Comparison of ENCODE assay signal across 8 cellular contexts in genomic region chr13:110615322-110616102, GRCh38. TPM values are rescaled to one million over a fixed set of nuclear protein-coding genes. Genes with fewer than 3 reads are reported as not detected.
A peak's percentile ranks its signal among the peaks of the same experiment; 100 is the strongest.
DNase-seq lines count a peak whose midpoint lies in the region; ATAC-seq and FAIRE-seq lines count a peak whose summit lies in the region.

Gene NAXD, plus strand, starts transcription at chr13:110615545. Its CDS starts 57 bp downstream, at chr13:110615602.

- H3K27ac ChIP-seq in mesodermal cell (ENCODE audit: low read depth, low read length, severe bottlenecking) = peak within 1 kb of the TSS; percentile 57

- H3K9ac ChIP-seq in NT2/D1 (ENCODE audit: insufficient read length, low read depth) = peak within 1 kb of the TSS; percentile 89

- peaks cover 6% of the 10 kb centered on the region; the same call in 1 of the 2 replicates for H3K9me3 ChIP-seq in NT2/D1 (ENCODE audit: insufficient read depth, low read length)
- H3K9me3 ChIP-seq in mesodermal cell (ENCODE audit: control insufficient read depth, low read length) = no peaks in the 10 kb centered on the region

- H3K4me1 ChIP-seq in NT2/D1 (ENCODE audit: insufficient read depth, insufficient read length) = no peaks in the 10 kb centered on the region
- H3K4me1 ChIP-seq in mesodermal cell (ENCODE audit: control insufficient read depth, insufficient read depth, low read length, poor library complexity, severe bottlenecking) = peaks cover 8% of the 10 kb centered on the region

- peak; percentile 99 for DNase-seq in COR-L47 (lab: John Stamatoyannopoulos, UW)
- DNase-seq in HT1080 (ENCODE audit: low read depth) = peak; percentile 94
- DNase-seq in NT2/D1 (ENCODE audit: low read depth, low spot score) = peak; percentile 91
- DNase-seq in activated CD8-positive, alpha-beta memory T cell treated with anti-CD3 and anti-CD28 coated beads, Interleukin-2, amount 50 U/mL, for 4 hours = peak; percentile 71
- peak; percentile 41 to 49 for DNase-seq in stimulated activated CD8-positive, alpha-beta memory T cell treated with anti-CD3 and anti-CD28 coated beads, Interleukin-15, amount 100 ng/mL, for 4 hours (ENCODE audit: low read depth in 2 of 2)

- H3K36me3 ChIP-seq in NT2/D1 (ENCODE audit: insufficient read depth, insufficient read length, low read length) (peaks cover 11% of the 10 kb centered on the region), mesodermal cell (ENCODE audit: control insufficient read depth, insufficient read depth, low read length) (peaks cover 6% of the 10 kb centered on the region)

- H3K4me3 ChIP-seq in NT2/D1 (ENCODE audit: insufficient read length, low read depth) (peak within 1 kb of the TSS; percentile 75), mesodermal cell (ENCODE audit: extremely low read depth, insufficient read depth, low read length, poor library complexity, severe bottlenecking) (peak within 1 kb of the TSS; percentile 86)

- 3% methylated on average over 70 to 82 of the region's 95 CpGs for WGBS in mesodermal cell (ENCODE audit: insufficient coverage in 2 of 2), 2 experiments

- peak; percentile 76 for ATAC-seq in GM21360 (IDR thresholded peaks at IDR 0.05; ENCODE audit: unreplicated experiment)

- no peaks in the 10 kb centered on the region for H3K27me3 ChIP-seq in NT2/D1 (ENCODE audit: insufficient read depth, insufficient read length)

- peak; percentile 93 for FAIRE-seq in endometrium (lab: Jason Lieb, UNC)

RNA-seq across cellular contexts. Expression of gene NAXD, which starts in this region (rescaled TPM):
- total RNA-seq in HT1080 (2014; rRNA removed; shearing (Covaris generic)) = 22.8 and 22.9 TPM in 2 replicates
- 25.9 and 28.2 TPM in 2 replicates for polyA plus RNA-seq in HT1080 (2015; cell fraction: cytosol; rRNA removed)
- polyA plus RNA-seq in HT1080 (2015; cell fraction: nucleus; rRNA removed) = 47.5 and 50.4 TPM in 2 replicates
- polyA plus RNA-seq in mesodermal cell (2013, experiment 1 of 2) = 20.5 TPM
- polyA plus RNA-seq in mesodermal cell (2013, experiment 2 of 2) = 17.9 TPM

Comparison
In these comparisons a context has a peak if more than half of its experiments do, and no peak if none do; other contexts are left out.
1. Peak in every context shown above with its lines: DNase-seq, ATAC-seq, H3K4me3 ChIP-seq and H3K27ac ChIP-seq.
2. DNase-seq: peak in every context shown above with its lines; median percentile 99 in COR-L47; 94 in HT1080; 91 in NT2/D1; 71 in activated CD8-positive, alpha-beta memory T cell treated with anti-CD3 and anti-CD28 coated beads, Interleukin-2, amount 50 U/mL, for 4 hours; 45 in stimulated activated CD8-positive, alpha-beta memory T cell treated with anti-CD3 and anti-CD28 coated beads, Interleukin-15, amount 100 ng/mL, for 4 hours.